ENCODE assay signal across 12 cellular contexts in genomic region chr19:51065221-51065960, GRCh38. TPM values are rescaled to one million over a fixed set of nuclear protein-coding genes. Genes with fewer than 3 reads are reported as not detected.
A peak's percentile ranks its signal among the peaks of the same experiment; 100 is the strongest.
DNase-seq lines count a peak whose midpoint lies in the region; ATAC-seq, FAIRE-seq and TF ChIP-seq lines count a peak whose summit lies in the region.
"Had no signal": no experiment of that assay in that cellular context is flagged by ENCODE, and none has a peak within 500 bp of the region (broad histone marks: within the 10 kb centered on the region; RNA-seq: fewer than 3 reads in every experiment).

No MANE protein-coding gene starts in this region.

- CTCF ChIA-PET in A549 (lab: Yijun Ruan, JAX) (interaction anchor here (1.0 to 1.4 kb wide), 2 partner anchors 31 to 44 kb away, joined by 4 to 7 read pairs; no protein-coding TSS in a partner anchor), SK-N-SH (lab: Yijun Ruan, JAX) (interaction anchor here (1.0 kb wide), 1 partner anchor 11 kb away, joined by 4 read pairs; no protein-coding TSS in a partner anchor)

- H3K9me3 ChIP-seq in A549 (no peaks in the 10 kb centered on the region), HUES6 (ENCODE audit: control insufficient read depth, insufficient read depth, low read depth, low read length) (0 out of 2 replicates have a peak, but pooled peaks cover 2% of the 10 kb centered on the region), SK-N-SH (no peaks in the 10 kb centered on the region)

- peaks cover 30% of the 10 kb centered on the region for H3K27me3 Mint-ChIP-seq in nephron (ENCODE audit: low read depth)

- WGBS in A549 (ENCODE audit: missing lambda C conversion rate) = 51% methylated on average over 18 of the region's 25 CpGs
- WGBS in SK-N-SH (ENCODE audit: low lambda C conversion rate) = 17% methylated on average over 19 of the region's 25 CpGs

- TF ChIP-seq RAD21 in A549 (conservative IDR thresholded peaks at IDR 0.05 in 1 of 2, IDR thresholded peaks at IDR 0.05 in 1 of 2) (no peak), SK-N-SH (IDR thresholded peaks at IDR 0.05; ENCODE audit: low read length) (no peak)

- H3K27ac ChIP-seq in A549 (peak overlapping the region; percentile 31 to 67; a peak in 3 of 6 replicates), HUES6 (ENCODE audit: low read depth, low read length) (no peak overlapping the region), SK-N-SH (ENCODE audit: low read depth in 2 of 2, low read length in 1 of 2) (no peak overlapping the region)

- TF ChIP-seq EP300 in A549 (IDR thresholded peaks at IDR 0.05) (no peak), SK-N-SH (IDR thresholded peaks at IDR 0.05; ENCODE audit: borderline replicate concordance in 1 of 2, low read depth in 1 of 2, low read length in 1 of 2) (no peak)

- no peaks in the 10 kb centered on the region for H3K9me2 ChIP-seq in SK-N-SH

- ATAC-seq in A549 (peak; percentile 26 to 60; a peak in 3 of 6 replicates), esophagus mucosa (peak; percentile 76), left colon (no peak)

- no peak for FAIRE-seq in A549 (lab: Jason Lieb, UNC)

- H3K9ac ChIP-seq in HUES6 (ENCODE audit: low read length) = no peak overlapping the region
- H3K9ac ChIP-seq in SK-N-SH = no peak overlapping the region

- H3K27me3 ChIP-seq in HUES6 (ENCODE audit: control insufficient read depth, insufficient read depth, low read length) (peaks cover 9% of the 10 kb centered on the region; the same call in 1 of the 2 replicates), SK-N-SH (ENCODE audit: insufficient read depth) (peaks cover 65% of the 10 kb centered on the region; the same call in 1 of the 2 replicates)

- peak overlapping the region; percentile 73 to 83 (median 76) for H3K4me3 Mint-ChIP-seq in nephron

- peaks cover 4% of the 10 kb centered on the region; the same call in 1 of the 3 replicates for H3K4me1 ChIP-seq in A549
- peaks cover 7% of the 10 kb centered on the region; the same call in 1 of the 2 replicates for H3K4me1 ChIP-seq in HUES6 (ENCODE audit: control insufficient read depth, insufficient read depth, low read length)
- no peaks in the 10 kb centered on the region for H3K4me1 ChIP-seq in SK-N-SH (ENCODE audit: control insufficient read depth in 1 of 2, insufficient read depth in 2 of 2, low read depth in 1 of 2, low read length in 1 of 2)

- H2AFZ ChIP-seq in SK-N-SH (ENCODE audit: low read depth) = no peak overlapping the region

- H3K79me2 ChIP-seq in SK-N-SH (ENCODE audit: insufficient read depth) = no peaks in the 10 kb centered on the region

- peak overlapping the region in 1 of 3 experiments; percentile 34 for H3K27ac Mint-ChIP-seq in nephron

- H3K9me3 Mint-ChIP-seq in nephron = no peaks in the 10 kb centered on the region

- H3K4me3 ChIP-seq in A549 (peak overlapping the region; percentile 46), HUES6 (ENCODE audit: low read depth, low read length) (peak overlapping the region; percentile 68), SK-N-SH (ENCODE audit: low read depth in 2 of 2, low read length in 1 of 2) (no peak overlapping the region)

- H4K20me1 ChIP-seq in SK-N-SH (ENCODE audit: insufficient read depth) = no peaks in the 10 kb centered on the region

- no peak for DNase-seq in A549 (ENCODE audit: low read depth in 1 of 2, low spot score in 1 of 2)
- no peak for DNase-seq in SK-N-SH
- no peak for DNase-seq in RPMI8226
- no peak for DNase-seq in cerebellum (ENCODE audit: low spot score)
- no peak for DNase-seq in left colon
- DNase-seq: activated CD4-positive, alpha-beta T cell treated with anti-CD3 and anti-CD28 coated beads, Interleukin-2, amount 50 U/mL, for 4 hours; activated naive CD4-positive, alpha-beta T cell treated with anti-CD3 and anti-CD28 coated beads, Interleukin-2, amount 50 U/mL, for 16 hours; AML-193; NCI-H1105 had no signal

- H3K36me3 ChIP-seq in HUES6 (ENCODE audit: control insufficient read depth, insufficient read depth, low read length) = no peaks in the 10 kb centered on the region
- no peaks in the 10 kb centered on the region for H3K36me3 ChIP-seq in SK-N-SH (replicated peaks in 1 of 2; ENCODE audit: control insufficient read depth in 1 of 2, insufficient read depth in 2 of 2, low read length in 1 of 2)

- no peak for TF ChIP-seq CTCF in A549 (IDR thresholded peaks at IDR 0.05)
- TF ChIP-seq CTCF in nephron (IDR thresholded peaks at IDR 0.05; ENCODE audit: unreplicated experiment in 3 of 3) = no peak
- TF ChIP-seq CTCF in SK-N-SH (IDR thresholded peaks at IDR 0.05) = no peak

- H3K4me1 Mint-ChIP-seq in nephron = no peaks in the 10 kb centered on the region

- intact Hi-C loops in left colon (cut with DNase I, micrococcal nuclease) = no loop called here

- H3K4me2 ChIP-seq in A549 (peak overlapping the region; percentile 91), SK-N-SH (no peak overlapping the region)

- POLR2A ChIA-PET in A549 (lab: Yijun Ruan, JAX) (interaction anchor here (1.0 kb wide), 1 partner anchor 13 kb away, joined by 3 read pairs; no protein-coding TSS in a partner anchor), SK-N-SH (lab: Yijun Ruan, JAX) (no interaction called here)

- TF ChIP-seq POLR2A in A549 (IDR thresholded peaks at IDR 0.05; ENCODE audit: low read length) = no peak

- no peaks in the 10 kb centered on the region for H3F3A ChIP-seq in SK-N-SH (replicated peaks; ENCODE audit: insufficient read depth)

- no peaks in the 10 kb centered on the region for H3K36me3 Mint-ChIP-seq in nephron (ENCODE audit: low read depth)

TF ChIP-seq in A549, 52 proteins besides CTCF, POLR2A, EP300 and RAD21 (continues in another document):
- TF ChIP-seq RFX5 (IDR thresholded peaks at IDR 0.05) (no peak), TFCP2L1 (CRISPR knock-in tag; IDR thresholded peaks at IDR 0.05) (no peak), ZFP36 (IDR thresholded peaks at IDR 0.05; ENCODE audit: borderline replicate concordance, partially characterized antibody) (no peak)

TF ChIP-seq in SK-N-SH, 30 proteins besides CTCF, POLR2A, EP300 and RAD21 (continues in another document):
- no peak for TF ChIP-seq NFIC (IDR thresholded peaks at IDR 0.05; ENCODE audit: borderline replicate concordance)

RNA-seq across cellular contexts. Expression of gene KLK13, which starts 0.5 kb away (rescaled TPM):
- polyA plus RNA-seq in A549 (2011; rRNA removed) (not detected in 2 replicates), A549 (2017; fragmentation: RNase III; extraction: RNeasy Plus Mini Kit Qiagen cat#74134 plus additional on column Dnase treatment) (0.09 TPM in 1 of 3 replicates, not detected in the others), SK-N-SH (2012; rRNA removed) (not detected in 2 replicates)
- polyA plus RNA-seq in A549 (2012; cell fraction: cytosol; rRNA removed) = 0.07 TPM in 1 of 2 replicates, not detected in the other
- not detected in 2 replicates for polyA plus RNA-seq in A549 (2012; cell fraction: nucleus; rRNA removed)
- polyA minus RNA-seq in A549 (2011; rRNA and poly(A)+ RNA removed) = not detected in 2 replicates
- total RNA-seq in esophagus mucosa (1,054 TPM), cerebellum (not detected), left colon (under 1 TPM; 0.43 to 0.98 TPM)
- not detected in 2 replicates for polyA plus RNA-seq in SK-N-SH (2012; cell fraction: cytosol; rRNA removed)
- polyA plus RNA-seq in SK-N-SH (2012; cell fraction: nucleus; rRNA removed) = not detected in 2 replicates

RNA-seq across cellular contexts. Expression of gene KLK14, which starts 17.3 kb away (rescaled TPM):
- polyA plus RNA-seq in A549 (2011; rRNA removed) (0.14 and 0.22 TPM in 2 replicates), A549 (2017; fragmentation: RNase III; extraction: RNeasy Plus Mini Kit Qiagen cat#74134 plus additional on column Dnase treatment) (0.22 to 0.44 TPM in 2 of 3 replicates, not detected in the other), SK-N-SH (2012; rRNA removed) (0.19 and 0.26 TPM in 2 replicates)
- polyA plus RNA-seq in A549 (2012; cell fraction: cytosol; rRNA removed) = 0.19 and 0.23 TPM in 2 replicates
- 1.1 and 2.8 TPM in 2 replicates for polyA plus RNA-seq in A549 (2012; cell fraction: nucleus; rRNA removed)
- polyA minus RNA-seq in A549 (2011; rRNA and poly(A)+ RNA removed) = not detected in 2 replicates
- total RNA-seq in esophagus mucosa (0.68 TPM), cerebellum (not detected), left colon (under 1 TPM in 1 of 2 donors, not detected in 1; 0.49 TPM)
- 0.04 TPM in 1 of 2 replicates, not detected in the other for polyA plus RNA-seq in SK-N-SH (2012; cell fraction: cytosol; rRNA removed)
- polyA plus RNA-seq in SK-N-SH (2012; cell fraction: nucleus; rRNA removed) = 1.5 and 1.8 TPM in 2 replicates

RNA-seq across cellular contexts. Expression of gene KLK12, which starts 30.6 kb away (rescaled TPM):
- polyA plus RNA-seq in A549 (2011; rRNA removed) = not detected in 2 replicates
- polyA plus RNA-seq in A549 (2012; cell fraction: cytosol; rRNA removed) = not detected in 2 replicates
- polyA plus RNA-seq in A549 (2012; cell fraction: nucleus; rRNA removed) = not detected in 2 replicates
- not detected in 3 replicates for polyA plus RNA-seq in A549 (2017; fragmentation: RNase III; extraction: RNeasy Plus Mini Kit Qiagen cat#74134 plus additional on column Dnase treatment)
- not detected in 2 replicates for polyA minus RNA-seq in A549 (2011; rRNA and poly(A)+ RNA removed)
- total RNA-seq in esophagus mucosa = 153 TPM
- not detected in 2 replicates for polyA plus RNA-seq in SK-N-SH (2012; rRNA removed)
- not detected in 2 replicates for polyA plus RNA-seq in SK-N-SH (2012; cell fraction: cytosol; rRNA removed)
- polyA plus RNA-seq in SK-N-SH (2012; cell fraction: nucleus; rRNA removed) = not detected in 2 replicates
- total RNA-seq in cerebellum = not detected
- total RNA-seq in left colon = under 1 TPM; 0.73 to 0.81 TPM

RNA-seq across cellular contexts. Expression of gene KLK11, which starts 39.0 kb away (rescaled TPM):
- not detected in 2 replicates for polyA plus RNA-seq in A549 (2011; rRNA removed)
- not detected in 2 replicates for polyA plus RNA-seq in A549 (2012; cell fraction: cytosol; rRNA removed)
- polyA plus RNA-seq in A549 (2012; cell fraction: nucleus; rRNA removed) = not detected in 2 replicates
- polyA plus RNA-seq in A549 (2017; fragmentation: RNase III; extraction: RNeasy Plus Mini Kit Qiagen cat#74134 plus additional on column Dnase treatment) = not detected in 3 replicates
- polyA minus RNA-seq in A549 (2011; rRNA and poly(A)+ RNA removed) = not detected in 2 replicates
- total RNA-seq in esophagus mucosa = 209 TPM
- not detected in 2 replicates for polyA plus RNA-seq in SK-N-SH (2012; rRNA removed)
- not detected in 2 replicates for polyA plus RNA-seq in SK-N-SH (2012; cell fraction: cytosol; rRNA removed)
- not detected in 2 replicates for polyA plus RNA-seq in SK-N-SH (2012; cell fraction: nucleus; rRNA removed)
- not detected for total RNA-seq in cerebellum
- total RNA-seq in left colon = under 1 TPM; 0.47 to 0.64 TPM

RNA-seq across cellular contexts. Expression of gene CTU1, which starts 42.8 kb away (rescaled TPM):
- polyA plus RNA-seq in A549 (2011; rRNA removed) (4.1 and 4.5 TPM in 2 replicates), A549 (2017; fragmentation: RNase III; extraction: RNeasy Plus Mini Kit Qiagen cat#74134 plus additional on column Dnase treatment) (7.0 to 7.4 TPM (median 7.3 TPM) in 3 replicates), SK-N-SH (2012; rRNA removed) (7.2 and 8.8 TPM in 2 replicates)
- polyA plus RNA-seq in A549 (2012; cell fraction: cytosol; rRNA removed) = 12.7 and 18.3 TPM in 2 replicates
- 23.6 and 38.1 TPM in 2 replicates for polyA plus RNA-seq in A549 (2012; cell fraction: nucleus; rRNA removed)
- 6.0 and 6.5 TPM in 2 replicates for polyA minus RNA-seq in A549 (2011; rRNA and poly(A)+ RNA removed)
- total RNA-seq in esophagus mucosa (5.3 TPM), cerebellum (3.5 TPM), left colon (1 to 10 TPM; 4.6 to 5.6 TPM)
- 3.3 and 5.7 TPM in 2 replicates for polyA plus RNA-seq in SK-N-SH (2012; cell fraction: cytosol; rRNA removed)
- 17.0 and 23.2 TPM in 2 replicates for polyA plus RNA-seq in SK-N-SH (2012; cell fraction: nucleus; rRNA removed)

Comparison
In these comparisons a context has a peak if more than half of its experiments do, and no peak if none do; other contexts are left out.
1. H3K27ac ChIP-seq: peak in A549 (2 of 2); none in HUES6 (single experiment) and SK-N-SH (0 of 2).
2. H3K4me3 ChIP-seq: peak in A549 (single experiment) and HUES6 (single experiment); none in SK-N-SH (0 of 2).
3. RNA of gene KLK13, which starts 0.5 kb away (total RNA-seq): 1,054 TPM in esophagus mucosa (single experiment); 0.43 to 0.98 TPM in left colon and not detected in cerebellum (single experiment); every median in the first group is over 100 times any median in the second.
4. RNA of gene KLK12, which starts 30.6 kb away (total RNA-seq): 153 TPM in esophagus mucosa (single experiment); 0.73 to 0.81 TPM in left colon and not detected in cerebellum (single experiment); every median in the first group is over 10 times any median in the second.